Comparison of ENCODE assay signal across 8 cellular contexts in the genomic region with DNA sequence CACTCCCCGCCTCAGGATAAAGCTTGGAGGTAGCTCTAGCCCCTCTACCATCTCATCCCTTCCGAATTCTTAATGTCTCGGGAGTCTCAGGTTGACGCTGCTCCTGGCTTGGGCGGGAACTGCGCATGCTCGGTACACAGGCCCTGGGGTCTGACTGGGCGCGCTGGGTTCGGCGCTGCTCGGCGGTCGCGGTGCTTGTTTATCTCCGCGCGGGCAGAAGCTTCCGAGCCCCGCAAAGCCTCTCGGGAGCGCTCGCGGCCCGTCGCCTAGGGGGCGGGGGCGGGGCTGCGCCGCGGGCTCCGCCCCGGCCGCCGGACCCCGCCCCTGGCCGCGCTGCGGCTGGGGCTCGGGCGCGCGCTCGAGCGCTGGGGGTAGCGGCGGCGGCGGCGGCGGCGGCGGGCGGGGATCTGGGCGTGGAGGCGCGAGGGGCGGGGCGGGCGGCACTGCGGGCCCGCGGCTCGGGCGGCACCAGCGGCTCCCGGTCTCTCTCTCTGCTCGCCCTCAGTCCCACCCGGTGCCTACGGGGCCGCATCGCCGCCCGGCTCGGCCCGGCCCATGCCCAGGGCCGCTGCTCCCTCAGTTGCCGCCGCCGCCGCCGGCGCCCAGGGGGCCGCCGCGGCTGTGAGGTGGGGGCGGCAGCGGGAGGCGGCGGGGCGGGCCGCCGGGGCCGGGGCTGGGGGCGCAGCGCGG. TPM values are rescaled to one million over a fixed set of nuclear protein-coding genes. Genes with fewer than 3 reads are reported as not detected.
DNase-seq lines count a peak whose midpoint lies in the region; ATAC-seq lines count a peak whose summit lies in the region.

A gene (plus strand): TSS at position 443 of the 690 bp plus-strand sequence. CDS start 302 bp downstream, outside the sequence.

- DNase-seq in DMS53 treated with DMSO at 0.1 percent for 48 hours (lab: John Stamatoyannopoulos, UW; ENCODE audit: unreplicated experiment) (peak; percentile 37), Karpas-422 (peak; percentile 95), RPMI7951 (ENCODE audit: low read depth) (peak; percentile 83), fibroblast of gingiva (ENCODE audit: low read depth) (peak; percentile 91)
- DNase-seq in activated T-helper 1 cell treated with anti-CD3 and anti-CD28 coated beads, Interleukin-12 subunit alpha, Interleukin-12 subunit beta, Interleukin-2, Interleukin-4 antibody, amounts not matched to agents 30 ng/mL and 10 ng/mL and 1 ng/mL, durations not matched to agents 14 hours and 24 hours and 36 hours (ENCODE audit: low spot score): peak; percentile 88
- peak; percentile 78 to 93 (median 87) for DNase-seq in naive thymus-derived CD4-positive, alpha-beta T cell

- H3K79me2 ChIP-seq in Karpas-422 (ENCODE audit: low read length): peaks cover 45% of the 10 kb centered on the region

- no peaks in the 10 kb centered on the region for H3K9me3 Mint-ChIP-seq in activated T-helper 1 cell treated with anti-CD3 and anti-CD28 coated beads, Interleukin-12 subunit alpha, Interleukin-12 subunit beta, Interleukin-2, Interleukin-4 antibody, amounts not matched to agents 30 ng/mL and 10 ng/mL and 1 ng/mL, durations not matched to agents 14 hours and 24 hours and 36 hours
- H3K9me3 Mint-ChIP-seq in naive thymus-derived CD4-positive, alpha-beta T cell: peaks cover 0 to 4% (median 0%) of the 10 kb centered on the region in 11 donors
- no peaks in the 10 kb centered on the region for H3K9me3 Mint-ChIP-seq in stimulated activated memory B cell treated with anti-CD40 and anti-IgM and Interleukin-4, amounts not matched to agents 10 μg/mL and 1 μg/mL and 100 μg/mL, for 72 hours

- peak within 1 kb of the TSS; percentile 98 for H3K9ac ChIP-seq in Karpas-422 (ENCODE audit: low read length)

- H3K27ac ChIP-seq in Karpas-422 (ENCODE audit: low read length): peak within 1 kb of the TSS; percentile 88
- peak within 1 kb of the TSS; percentile 100 for H3K27ac ChIP-seq in naive thymus-derived CD4-positive, alpha-beta T cell (ENCODE audit: low read depth, low read length)

- H3K36me3 ChIP-seq in Karpas-422 (ENCODE audit: insufficient read depth, low read length): peaks cover 17% of the 10 kb centered on the region
- H3K36me3 ChIP-seq in naive thymus-derived CD4-positive, alpha-beta T cell (ENCODE audit: control insufficient read depth in 2 of 3, insufficient read depth in 3 of 3, low read length in 3 of 3): peaks cover 0 to 3% (median 0%) of the 10 kb centered on the region in 3 experiments

- H3K27me3 ChIP-seq in Karpas-422 (ENCODE audit: low read length): no peaks in the 10 kb centered on the region
- H3K27me3 ChIP-seq in naive thymus-derived CD4-positive, alpha-beta T cell (ENCODE audit: control insufficient read depth in 2 of 2, insufficient read depth in 2 of 2, low read length in 2 of 2): no peaks in the 10 kb centered on the region

- H4K20me1 ChIP-seq in Karpas-422 (ENCODE audit: insufficient read depth, low read depth, low read length): 0 out of 2 replicates have a peak, but pooled peaks cover 3% of the 10 kb centered on the region

- peak within 1 kb of the TSS; percentile 100 for H3K27ac Mint-ChIP-seq in activated T-helper 1 cell treated with anti-CD3 and anti-CD28 coated beads, Interleukin-12 subunit alpha, Interleukin-12 subunit beta, Interleukin-2, Interleukin-4 antibody, amounts not matched to agents 30 ng/mL and 10 ng/mL and 1 ng/mL, durations not matched to agents 14 hours and 24 hours and 36 hours
- peak within 1 kb of the TSS; percentile 98 to 100 (median 100) for H3K27ac Mint-ChIP-seq in naive thymus-derived CD4-positive, alpha-beta T cell
- peak within 1 kb of the TSS; percentile 92 for H3K27ac Mint-ChIP-seq in stimulated activated memory B cell treated with anti-CD40 and anti-IgM and Interleukin-4, amounts not matched to agents 10 μg/mL and 1 μg/mL and 100 μg/mL, for 72 hours

- peak within 1 kb of the TSS; percentile 95 for H2AFZ ChIP-seq in Karpas-422 (ENCODE audit: low read length)

- H3K4me1 ChIP-seq in Karpas-422 (ENCODE audit: low read length): peaks cover 47% of the 10 kb centered on the region
- peaks cover 0 to 8% of the 10 kb centered on the region in 2 donors for H3K4me1 ChIP-seq in naive thymus-derived CD4-positive, alpha-beta T cell (ENCODE audit: control insufficient read depth in 2 of 2, insufficient read depth in 2 of 2, low read length in 2 of 2)

- no peaks in the 10 kb centered on the region for H3K9me3 ChIP-seq in Karpas-422 (ENCODE audit: low read length)
- no peaks in the 10 kb centered on the region for H3K9me3 ChIP-seq in naive thymus-derived CD4-positive, alpha-beta T cell (ENCODE audit: control insufficient read depth in 2 of 3, low read length in 3 of 3)

- ATAC-seq in GM21825 (IDR thresholded peaks at IDR 0.05; ENCODE audit: unreplicated experiment): peak; percentile 45
- peak; percentile 71 for ATAC-seq in naive thymus-derived CD4-positive, alpha-beta T cell
- ATAC-seq in stimulated activated memory B cell treated with anti-CD40 and anti-IgM and Interleukin-4, amounts not matched to agents 10 μg/mL and 1 μg/mL and 100 μg/mL, for 72 hours: peak; percentile 82

- POLR2A ChIA-PET in naive thymus-derived CD4-positive, alpha-beta T cell (lab: Charles Lee): interaction anchor here (0.6 to 3.3 kb wide), 17 partner anchors 11 to 1757 kb away, joined by 3 to 32 read pairs (median 4); a partner anchor contains a TSS

- peak within 1 kb of the TSS; percentile 99 for H3K4me2 ChIP-seq in Karpas-422 (ENCODE audit: low read depth, low read length, poor library complexity, severe bottlenecking)

- peaks cover 6% of the 10 kb centered on the region for H3K36me3 Mint-ChIP-seq in activated T-helper 1 cell treated with anti-CD3 and anti-CD28 coated beads, Interleukin-12 subunit alpha, Interleukin-12 subunit beta, Interleukin-2, Interleukin-4 antibody, amounts not matched to agents 30 ng/mL and 10 ng/mL and 1 ng/mL, durations not matched to agents 14 hours and 24 hours and 36 hours (ENCODE audit: low read depth)
- H3K36me3 Mint-ChIP-seq in naive thymus-derived CD4-positive, alpha-beta T cell: peaks cover 0 to 5% (median 0%) of the 10 kb centered on the region in 5 donors
- no peaks in the 10 kb centered on the region for H3K36me3 Mint-ChIP-seq in stimulated activated memory B cell treated with anti-CD40 and anti-IgM and Interleukin-4, amounts not matched to agents 10 μg/mL and 1 μg/mL and 100 μg/mL, for 72 hours

- H3K4me3 Mint-ChIP-seq in activated T-helper 1 cell treated with anti-CD3 and anti-CD28 coated beads, Interleukin-12 subunit alpha, Interleukin-12 subunit beta, Interleukin-2, Interleukin-4 antibody, amounts not matched to agents 30 ng/mL and 10 ng/mL and 1 ng/mL, durations not matched to agents 14 hours and 24 hours and 36 hours: peak within 1 kb of the TSS; percentile 99
- peak within 1 kb of the TSS; percentile 90 to 99 (median 97) for H3K4me3 Mint-ChIP-seq in naive thymus-derived CD4-positive, alpha-beta T cell
- peak within 1 kb of the TSS; percentile 89 for H3K4me3 Mint-ChIP-seq in stimulated activated memory B cell treated with anti-CD40 and anti-IgM and Interleukin-4, amounts not matched to agents 10 μg/mL and 1 μg/mL and 100 μg/mL, for 72 hours

- H3K27me3 Mint-ChIP-seq in activated T-helper 1 cell treated with anti-CD3 and anti-CD28 coated beads, Interleukin-12 subunit alpha, Interleukin-12 subunit beta, Interleukin-2, Interleukin-4 antibody, amounts not matched to agents 30 ng/mL and 10 ng/mL and 1 ng/mL, durations not matched to agents 14 hours and 24 hours and 36 hours (ENCODE audit: insufficient read depth): peaks cover 10% of the 10 kb centered on the region
- peaks cover 0 to 9% (median 4%) of the 10 kb centered on the region in 5 donors for H3K27me3 Mint-ChIP-seq in naive thymus-derived CD4-positive, alpha-beta T cell
- H3K27me3 Mint-ChIP-seq in stimulated activated memory B cell treated with anti-CD40 and anti-IgM and Interleukin-4, amounts not matched to agents 10 μg/mL and 1 μg/mL and 100 μg/mL, for 72 hours: no peaks in the 10 kb centered on the region

- peak within 1 kb of the TSS; percentile 87 for H3K4me3 ChIP-seq in Karpas-422 (ENCODE audit: low read length)
- H3K4me3 ChIP-seq in naive thymus-derived CD4-positive, alpha-beta T cell (ENCODE audit: low read length): peak within 1 kb of the TSS; percentile 93

- H3K9me2 ChIP-seq in Karpas-422 (replicated peaks; ENCODE audit: insufficient read depth, low read length): no peaks in the 10 kb centered on the region

- intact Hi-C loops in activated T-helper 1 cell treated with anti-CD3 and anti-CD28 coated beads, Interleukin-12 subunit alpha, Interleukin-12 subunit beta, Interleukin-2, Interleukin-4 antibody, amounts not matched to agents 30 ng/mL and 10 ng/mL and 1 ng/mL, durations not matched to agents 14 hours and 24 hours and 36 hours (cut with micrococcal nuclease): loop anchor here (1.0 to 5.0 kb wide), 10 partner anchors 143 to 1783 kb away; a partner anchor contains a TSS
- intact Hi-C loops in naive thymus-derived CD4-positive, alpha-beta T cell (cut with micrococcal nuclease): loop anchor here (1.0 to 10.0 kb wide), 10 partner anchors 65 to 1768 kb away; a partner anchor contains a TSS

- H3K4me1 Mint-ChIP-seq in activated T-helper 1 cell treated with anti-CD3 and anti-CD28 coated beads, Interleukin-12 subunit alpha, Interleukin-12 subunit beta, Interleukin-2, Interleukin-4 antibody, amounts not matched to agents 30 ng/mL and 10 ng/mL and 1 ng/mL, durations not matched to agents 14 hours and 24 hours and 36 hours (ENCODE audit: low read depth): peaks cover 39% of the 10 kb centered on the region
- peaks cover 13 to 36% (median 30%) of the 10 kb centered on the region in 7 donors for H3K4me1 Mint-ChIP-seq in naive thymus-derived CD4-positive, alpha-beta T cell
- peaks cover 28% of the 10 kb centered on the region for H3K4me1 Mint-ChIP-seq in stimulated activated memory B cell treated with anti-CD40 and anti-IgM and Interleukin-4, amounts not matched to agents 10 μg/mL and 1 μg/mL and 100 μg/mL, for 72 hours

- CTCF ChIA-PET in naive thymus-derived CD4-positive, alpha-beta T cell (lab: Charles Lee): interaction anchor here (0.6 kb wide), 1 partner anchor 325 kb away, joined by 4 read pairs; no protein-coding TSS in a partner anchor

RNA-seq across cellular contexts. Expression of the gene that starts here (rescaled TPM):
- total RNA-seq in Karpas-422 (2014; rRNA removed; shearing (Covaris generic); ENCODE audit: low replicate concordance): 29.1 and 47.9 TPM in 2 replicates
- 27.7 and 28.2 TPM in 2 replicates for total RNA-seq in RPMI7951 (2014; rRNA removed; shearing (Covaris generic))
- 21.3 and 22.1 TPM in 2 replicates for total RNA-seq in activated T-helper 1 cell treated with anti-CD3 and anti-CD28 coated beads, Interleukin-12 subunit alpha, Interleukin-12 subunit beta, Interleukin-2, Interleukin-4 antibody, amounts not matched to agents 30 ng/mL and 10 ng/mL and 1 ng/mL, durations not matched to agents 14 hours and 24 hours and 36 hours
- 10 to 100 TPM in 4 of 5 experiments, 1 to 10 TPM in 1; 8.9 to 33.2 (median 17.8) TPM for total RNA-seq in naive thymus-derived CD4-positive, alpha-beta T cell
- 1 to 10 TPM; 1.2 to 1.3 TPM for polyA plus RNA-seq in naive thymus-derived CD4-positive, alpha-beta T cell

Comparison
In these comparisons a context has a peak if more than half of its experiments do, and no peak if none do; other contexts are left out.
1. Peak in every context shown above with its lines: DNase-seq, ATAC-seq, H3K4me3 ChIP-seq and H3K27ac ChIP-seq.
2. DNase-seq: peak in every context shown above with its lines; median percentile 95 in Karpas-422; 91 in fibroblast of gingiva; 88 in activated T-helper 1 cell treated with anti-CD3 and anti-CD28 coated beads, Interleukin-12 subunit alpha, Interleukin-12 subunit beta, Interleukin-2, Interleukin-4 antibody, amounts not matched to agents 30 ng/mL and 10 ng/mL and 1 ng/mL, durations not matched to agents 14 hours and 24 hours and 36 hours; 87 in naive thymus-derived CD4-positive, alpha-beta T cell; 83 in RPMI7951; 37 in DMS53 treated with DMSO at 0.1 percent for 48 hours.